In genomic region chr9:87259543-87259942, GRCh38 we compare ENCODE assay signal across 18 cellular contexts.
DNase-seq lines count a peak whose midpoint lies in the region; ATAC-seq and TF ChIP-seq lines count a peak whose summit lies in the region.
"Had no signal": no experiment of that assay in that cellular context is flagged by ENCODE, and none has a peak within 500 bp of the region (broad histone marks: within the 10 kb centered on the region; RNA-seq: fewer than 3 reads in every experiment).

No MANE protein-coding gene starts in this region.

- peak; percentile 45 for DNase-seq in A673 (ENCODE audit: low spot score)
- peak; percentile 27 for DNase-seq in GM20000 (ENCODE audit: low spot score)
- no peak for DNase-seq in SK-N-SH
- no peak for DNase-seq in left ventricle myocardium superior
- no peak for DNase-seq in posterior vena cava (ENCODE audit: low spot score)
- no peak for DNase-seq in NCI-H1092 (lab: John Stamatoyannopoulos, UW)
- no peak for DNase-seq in esophagus squamous epithelium (lab: John Stamatoyannopoulos, UW)
- DNase-seq in NCI-H2227 treated with DMSO at 0.1 percent for 48 hours (lab: John Stamatoyannopoulos, UW): no peak
- DNase-seq: activated B cell treated with CpG ODN at 0.5 μM for 24 hours; activated CD8-positive, alpha-beta memory T cell treated with anti-CD3 and anti-CD28 coated beads, Interleukin-2, amount 50 U/mL, for 4 hours; activated naive CD4-positive, alpha-beta T cell treated with anti-CD3 and anti-CD28 coated beads, Interleukin-2, amount 50 U/mL, for 16 hours; erythroblast; Karpas-422; mammary epithelial cell; NCI-H2081 treated with DMSO at 0.1 percent for 48 hours; stimulated activated CD4-positive, alpha-beta T cell treated with anti-CD3 and anti-CD28 coated beads, Interleukin-4, amount 100 ng/mL, for 1 hour; stimulated activated naive CD4-positive, alpha-beta T cell had no signal

- no peak for TF ChIP-seq RAD21 in SK-N-SH (IDR thresholded peaks at IDR 0.05; ENCODE audit: low read length)

- no TSS peak for BruUV-seq in A673 (replicated peaks; lab: Mats Ljungman, UMichigan)

- CTCF ChIA-PET in A673 (lab: Charles Lee) (no interaction called here), SK-N-SH (lab: Yijun Ruan, JAX) (no interaction called here)

- no peak for TF ChIP-seq EP300 in SK-N-SH (IDR thresholded peaks at IDR 0.05; ENCODE audit: borderline replicate concordance in 1 of 2, low read depth in 1 of 2, low read length in 1 of 2)

- no peaks in the 10 kb centered on the region for H4K20me1 ChIP-seq in SK-N-SH (ENCODE audit: insufficient read depth)

- H3K27me3 ChIP-seq in A673 (replicated peaks; ENCODE audit: insufficient read depth, low read depth, low read length, poor library complexity) (no peaks in the 10 kb centered on the region), SK-N-SH (ENCODE audit: insufficient read depth) (no peaks in the 10 kb centered on the region), esophagus squamous epithelium (no peaks in the 10 kb centered on the region)

- no peak overlapping the region for H3K4me3 ChIP-seq in A673 (ENCODE audit: low read depth, low read length, poor library complexity, severe bottlenecking)
- H3K4me3 ChIP-seq in SK-N-SH (ENCODE audit: low read depth in 2 of 2, low read length in 1 of 2): no peak overlapping the region
- H3K4me3 ChIP-seq in esophagus squamous epithelium: no peak overlapping the region
- H3K4me3 ChIP-seq: prostate gland had no signal

- no peaks in the 10 kb centered on the region for H3K79me2 ChIP-seq in SK-N-SH (ENCODE audit: insufficient read depth)

- no peak overlapping the region for H3K9ac ChIP-seq in SK-N-SH

- POLR2A ChIA-PET in A673 (lab: Charles Lee; ENCODE audit: low non-redundant PET) (no interaction called here), SK-N-SH (lab: Yijun Ruan, JAX) (no interaction called here)

- H3F3A ChIP-seq in SK-N-SH (replicated peaks; ENCODE audit: insufficient read depth): no peaks in the 10 kb centered on the region

- peaks cover 3% of the 10 kb centered on the region for H3K9me3 ChIP-seq in A673 (ENCODE audit: low read depth, low read length, poor library complexity, severe bottlenecking)
- H3K9me3 ChIP-seq in SK-N-SH: no peaks in the 10 kb centered on the region
- H3K9me3 ChIP-seq in esophagus squamous epithelium: no peaks in the 10 kb centered on the region
- H3K9me3 ChIP-seq: prostate gland had no signal

- H3K36me3 ChIP-seq in A673 (ENCODE audit: insufficient read depth, low read length, poor library complexity, severe bottlenecking) (no peaks in the 10 kb centered on the region), SK-N-SH (replicated peaks in 1 of 2; ENCODE audit: control insufficient read depth in 1 of 2, insufficient read depth in 2 of 2, low read length in 1 of 2) (no peaks in the 10 kb centered on the region), esophagus squamous epithelium (no peaks in the 10 kb centered on the region)
- H3K36me3 ChIP-seq: prostate gland had no signal

- intact Hi-C loops in A673 (cut with micrococcal nuclease; ENCODE audit: unreplicated experiment): no loop called here
- intact Hi-C loops in left ventricle myocardium superior (cut with micrococcal nuclease): no loop called here
- intact Hi-C loops in posterior vena cava (cut with DNase I): loop anchor here in 1 of 2 donors (10.0 kb wide), 1 partner anchor 315 kb away; the partner anchor contains the start of gene GAS1
- intact Hi-C loops in esophagus squamous epithelium (cut with DNase I): no loop called here

- H3K4me1 ChIP-seq in A673 (ENCODE audit: insufficient read depth, low read length, poor library complexity, severe bottlenecking) (peaks cover 8% of the 10 kb centered on the region), SK-N-SH (ENCODE audit: control insufficient read depth in 1 of 2, insufficient read depth in 2 of 2, low read depth in 1 of 2, low read length in 1 of 2) (no peaks in the 10 kb centered on the region; a peak in 1 of 4 replicates), esophagus squamous epithelium (peaks cover 0 to 6% (median 0%) of the 10 kb centered on the region in 3 donors)
- H3K4me1 ChIP-seq: prostate gland had no signal

- peak; percentile 73 for ATAC-seq in left ventricle myocardium superior

- 65% methylated on average over 4 of the region's 4 CpGs for WGBS in SK-N-SH (ENCODE audit: low lambda C conversion rate)
- 45 to 54% methylated on average over 4 of the region's 4 CpGs for WGBS in esophagus squamous epithelium, 2 donors

- H3K27ac ChIP-seq in A673 (ENCODE audit: low read depth, low read length, poor library complexity, severe bottlenecking): no peak overlapping the region
- H3K27ac ChIP-seq in SK-N-SH (ENCODE audit: low read depth in 2 of 2, low read length in 1 of 2): no peak overlapping the region
- no peak overlapping the region for H3K27ac ChIP-seq in esophagus squamous epithelium
- H3K27ac ChIP-seq: prostate gland had no signal

- no peak for TF ChIP-seq CTCF in A673 (conservative IDR thresholded peaks at IDR 0.05; ENCODE audit: low read depth, low read length)
- TF ChIP-seq CTCF in GM20000 (IDR thresholded peaks at IDR 0.05; ENCODE audit: extremely low read depth, missing control alignments): no peak
- no peak for TF ChIP-seq CTCF in SK-N-SH (IDR thresholded peaks at IDR 0.05)
- TF ChIP-seq CTCF in esophagus squamous epithelium (IDR thresholded peaks at IDR 0.05): no peak

- no peak overlapping the region for H3K4me2 ChIP-seq in SK-N-SH

- H3K9me2 ChIP-seq in SK-N-SH: no peaks in the 10 kb centered on the region

- no peak for TF ChIP-seq POLR2A in esophagus squamous epithelium (IDR thresholded peaks at IDR 0.05)

- H2AFZ ChIP-seq in SK-N-SH (ENCODE audit: low read depth): no peak overlapping the region

TF ChIP-seq in SK-N-SH, 30 proteins besides CTCF, POLR2A, EP300 and RAD21:
- TF ChIP-seq YY1 (IDR thresholded peaks at IDR 0.05; ENCODE audit: low read depth) (no peak), TCF12 (IDR thresholded peaks at IDR 0.05) (no peak), ELF1 (IDR thresholded peaks at IDR 0.05) (no peak), GABPA (IDR thresholded peaks at IDR 0.05; ENCODE audit: low read depth) (no peak), SMC3 (IDR thresholded peaks at IDR 0.05; ENCODE audit: low read depth, low read length) (no peak), TEAD4 (IDR thresholded peaks at IDR 0.05; ENCODE audit: borderline replicate concordance, insufficient read depth) (no peak)
- TF ChIP-seq, protein P1, sequence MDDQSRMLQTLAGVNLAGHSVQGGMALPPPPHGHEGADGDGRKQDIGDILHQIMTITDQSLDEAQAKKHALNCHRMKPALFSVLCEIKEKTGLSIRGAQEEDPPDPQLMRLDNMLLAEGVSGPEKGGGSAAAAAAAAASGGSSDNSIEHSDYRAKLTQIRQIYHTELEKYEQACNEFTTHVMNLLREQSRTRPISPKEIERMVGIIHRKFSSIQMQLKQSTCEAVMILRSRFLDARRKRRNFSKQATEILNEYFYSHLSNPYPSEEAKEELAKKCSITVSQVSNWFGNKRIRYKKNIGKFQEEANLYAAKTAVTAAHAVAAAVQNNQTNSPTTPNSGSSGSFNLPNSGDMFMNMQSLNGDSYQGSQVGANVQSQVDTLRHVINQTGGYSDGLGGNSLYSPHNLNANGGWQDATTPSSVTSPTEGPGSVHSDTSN (IDR thresholded peaks at IDR 0.05): peak; percentile 41; the same call in 1 of the 2 replicates

Comparison
In these comparisons a context has a peak if more than half of its experiments do, and no peak if none do; other contexts are left out.
1. DNase-seq: peak in A673 (single experiment) and GM20000 (single experiment); none in SK-N-SH (single experiment), left ventricle myocardium superior (single experiment), posterior vena cava (single experiment), NCI-H1092 (single experiment), esophagus squamous epithelium (single experiment) and NCI-H2227 treated with DMSO at 0.1 percent for 48 hours (single experiment).